In the genomic region with DNA sequence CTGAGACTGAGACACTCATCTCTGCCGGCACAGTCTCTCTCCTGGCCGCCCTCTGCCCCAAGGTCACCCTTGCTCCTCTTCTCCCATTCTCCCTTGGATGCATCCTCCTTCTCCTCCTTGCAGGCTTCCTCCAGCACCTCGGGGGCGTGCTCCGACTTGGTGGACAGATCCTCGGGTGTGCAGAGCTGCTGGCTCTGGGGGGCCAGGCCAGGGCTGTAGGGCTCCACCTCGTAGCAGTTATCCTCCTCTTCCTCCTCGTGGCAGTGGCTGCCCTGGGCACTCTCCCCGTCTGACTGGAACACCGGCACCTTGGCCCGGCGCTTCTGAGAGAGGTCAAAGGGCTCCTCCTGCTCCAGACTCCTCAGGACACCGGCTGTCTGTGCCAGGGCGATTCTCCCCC, we compare ENCODE assay signal across 1 cellular context.
TF ChIP-seq lines count a peak whose summit lies in the region.

No MANE protein-coding gene starts in this region.

TF ChIP-seq in K562, 482 proteins besides CTCF, POLR2A, EP300 and RAD21 (continued from another document):
- TF ChIP-seq ZNF146 (CRISPR knock-in tag; IDR thresholded peaks at IDR 0.05; ENCODE audit: unreplicated experiment) (no peak), ZNF830 (CRISPR knock-in tag; IDR thresholded peaks at IDR 0.05) (no peak), PCBP1 (IDR thresholded peaks at IDR 0.05; ENCODE audit: low read depth, low read length, poor library complexity, severe bottlenecking) (no peak), FIP1L1 (IDR thresholded peaks at IDR 0.05; ENCODE audit: low read depth, low read length, poor library complexity, severe bottlenecking) (no peak), PCBP2 (IDR thresholded peaks at IDR 0.05; ENCODE audit: low read depth, low read length, poor library complexity, severe bottlenecking) (no peak), TCF7 (IDR thresholded peaks at IDR 0.05; ENCODE audit: borderline replicate concordance) (no peak), TARDBP (IDR thresholded peaks at IDR 0.05) (no peak)
- TF ChIP-seq, protein P1, sequence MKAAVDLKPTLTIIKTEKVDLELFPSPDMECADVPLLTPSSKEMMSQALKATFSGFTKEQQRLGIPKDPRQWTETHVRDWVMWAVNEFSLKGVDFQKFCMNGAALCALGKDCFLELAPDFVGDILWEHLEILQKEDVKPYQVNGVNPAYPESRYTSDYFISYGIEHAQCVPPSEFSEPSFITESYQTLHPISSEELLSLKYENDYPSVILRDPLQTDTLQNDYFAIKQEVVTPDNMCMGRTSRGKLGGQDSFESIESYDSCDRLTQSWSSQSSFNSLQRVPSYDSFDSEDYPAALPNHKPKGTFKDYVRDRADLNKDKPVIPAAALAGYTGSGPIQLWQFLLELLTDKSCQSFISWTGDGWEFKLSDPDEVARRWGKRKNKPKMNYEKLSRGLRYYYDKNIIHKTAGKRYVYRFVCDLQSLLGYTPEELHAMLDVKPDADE (conservative IDR thresholded peaks at IDR 0.05; ENCODE audit: control insufficient read depth, low read depth, low read length) = no peak
- TF ChIP-seq, protein P2, sequence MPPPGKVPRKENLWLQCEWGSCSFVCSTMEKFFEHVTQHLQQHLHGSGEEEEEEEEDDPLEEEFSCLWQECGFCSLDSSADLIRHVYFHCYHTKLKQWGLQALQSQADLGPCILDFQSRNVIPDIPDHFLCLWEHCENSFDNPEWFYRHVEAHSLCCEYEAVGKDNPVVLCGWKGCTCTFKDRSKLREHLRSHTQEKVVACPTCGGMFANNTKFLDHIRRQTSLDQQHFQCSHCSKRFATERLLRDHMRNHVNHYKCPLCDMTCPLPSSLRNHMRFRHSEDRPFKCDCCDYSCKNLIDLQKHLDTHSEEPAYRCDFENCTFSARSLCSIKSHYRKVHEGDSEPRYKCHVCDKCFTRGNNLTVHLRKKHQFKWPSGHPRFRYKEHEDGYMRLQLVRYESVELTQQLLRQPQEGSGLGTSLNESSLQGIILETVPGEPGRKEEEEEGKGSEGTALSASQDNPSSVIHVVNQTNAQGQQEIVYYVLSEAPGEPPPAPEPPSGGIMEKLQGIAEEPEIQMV (tag; conservative IDR thresholded peaks at IDR 0.05; ENCODE audit: low read depth) = no peak
